9 cellular contexts compared by ENCODE assay signal in the genomic region with DNA sequence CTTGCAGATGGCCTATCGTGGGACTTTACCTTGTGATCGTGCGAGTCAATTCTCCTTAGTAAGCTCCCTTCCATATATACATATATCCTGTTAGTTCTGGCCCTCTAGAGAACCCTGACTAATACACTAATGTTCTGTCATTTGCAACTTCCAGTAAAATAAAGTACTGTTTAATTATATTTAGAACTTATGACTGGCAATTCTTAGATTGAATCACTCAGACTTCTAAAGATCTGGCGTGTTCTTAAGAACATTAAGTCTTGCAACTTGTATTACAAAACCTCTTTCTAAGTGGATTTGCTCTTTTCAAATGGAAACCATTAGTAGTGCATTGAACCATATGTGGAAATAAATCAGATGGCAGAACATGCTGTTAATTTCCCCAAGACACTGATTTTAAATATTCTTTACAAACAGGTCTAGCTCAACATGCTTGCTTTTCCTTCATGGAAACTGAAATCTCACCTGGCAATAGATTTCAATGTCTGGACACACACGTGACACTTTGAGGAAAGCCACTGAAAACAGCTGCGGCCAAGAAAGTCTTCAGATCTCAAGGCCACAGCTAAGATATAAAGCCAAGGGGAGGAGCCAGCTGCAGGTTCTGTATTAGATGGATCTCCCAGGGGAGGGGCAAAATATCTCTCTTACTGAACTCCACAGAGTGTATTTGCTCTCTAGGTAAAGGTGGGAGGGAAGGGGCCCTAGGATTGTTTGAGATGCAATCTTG. TPM values are rescaled to one million over a fixed set of nuclear protein-coding genes. Genes with fewer than 3 reads are reported as not detected.
DNase-seq lines count a peak whose midpoint lies in the region; ATAC-seq, FAIRE-seq and TF ChIP-seq lines count a peak whose summit lies in the region.
"Had no signal": no experiment of that assay in that cellular context is flagged by ENCODE, and none has a peak within 500 bp of the region (broad histone marks: within the 10 kb centered on the region; RNA-seq: fewer than 3 reads in every experiment).

No MANE protein-coding gene starts in this region.

- H3K4me3 ChIP-seq in GM23338 (no peak overlapping the region), keratinocyte (ENCODE audit: control insufficient read depth in 2 of 3, extremely low read depth in 1 of 3, insufficient read depth in 2 of 3, low read depth in 1 of 3, low read length in 3 of 3) (no peak overlapping the region)

- H3K4me1 Mint-ChIP-seq in GM23338: no peaks in the 10 kb centered on the region
- H3K4me1 Mint-ChIP-seq: WTC11 had no signal

- H3K79me2 ChIP-seq in GM23338 (replicated peaks; ENCODE audit: insufficient read depth) (no peaks in the 10 kb centered on the region), keratinocyte (ENCODE audit: control insufficient read depth, insufficient read depth, low read length) (no peaks in the 10 kb centered on the region)

- no peaks in the 10 kb centered on the region for H3K36me3 Mint-ChIP-seq in GM23338 (ENCODE audit: low read depth)
- H3K36me3 Mint-ChIP-seq: WTC11 had no signal

- no peak overlapping the region for H3K27ac ChIP-seq in GM23338 (ENCODE audit: low read depth)
- H3K27ac ChIP-seq in keratinocyte (ENCODE audit: control insufficient read depth, insufficient read depth, low read length): no peak overlapping the region

- H3K9me2 ChIP-seq in GM23338 (ENCODE audit: insufficient read depth): no peaks in the 10 kb centered on the region

- H3K4me3 Mint-ChIP-seq in GM23338: no peak overlapping the region
- H3K4me3 Mint-ChIP-seq: WTC11 had no signal

- DNase-seq in activated CD4-positive, CD25-positive, alpha-beta regulatory T cell (lab: John Stamatoyannopoulos, UW): no peak
- DNase-seq in GM23338 (ENCODE audit: low spot score) (no peak), NCI-H2171 (lab: John Stamatoyannopoulos, UW) (peak; percentile 9), keratinocyte (ENCODE audit: low read depth, low spot score) (no peak), C1 segment of cervical spinal cord (lab: John Stamatoyannopoulos, UW) (no peak), COLO829 (ENCODE audit: low spot score) (no peak)

- H3K9me3 Mint-ChIP-seq in GM23338: no peaks in the 10 kb centered on the region
- H3K9me3 Mint-ChIP-seq: WTC11 had no signal

- TF ChIP-seq CTCF in GM23338 (conservative IDR thresholded peaks at IDR 0.05; ENCODE audit: low read depth in 2 of 2) (no peak), keratinocyte (optimal IDR thresholded peaks at IDR 0.05 in 1 of 3, IDR thresholded peaks at IDR 0.05 in 1 of 3, conservative IDR thresholded peaks at IDR 0.05 in 1 of 3; ENCODE audit: extremely low read depth in 1 of 3, insufficient read depth in 2 of 3, low read length in 3 of 3) (no peak)

- no peaks in the 10 kb centered on the region for H3F3A ChIP-seq in GM23338 (replicated peaks; ENCODE audit: low read depth)

- no peaks in the 10 kb centered on the region for H3K27me3 Mint-ChIP-seq in GM23338 (ENCODE audit: insufficient read depth, low read depth, poor library complexity)

- no peaks in the 10 kb centered on the region for H3K9me3 ChIP-seq in keratinocyte (ENCODE audit: control insufficient read depth, low read depth, low read length)

- no peaks in the 10 kb centered on the region for H3K9me1 ChIP-seq in keratinocyte (ENCODE audit: control insufficient read depth, extremely low read depth, insufficient read depth, low read length)

- H3K27ac Mint-ChIP-seq in GM23338: no peak overlapping the region

- no peaks in the 10 kb centered on the region for H3K4me1 ChIP-seq in GM23338 (ENCODE audit: insufficient read depth)
- H3K4me1 ChIP-seq in keratinocyte (ENCODE audit: control insufficient read depth, extremely low read depth, insufficient read depth, low read length): peaks cover 48% of the 10 kb centered on the region

- no peak overlapping the region for H3K9ac ChIP-seq in keratinocyte (ENCODE audit: control insufficient read depth, extremely low read depth, insufficient read depth, low read length)

- no peaks in the 10 kb centered on the region for H3K36me3 ChIP-seq in GM23338 (ENCODE audit: insufficient read depth)
- no peaks in the 10 kb centered on the region for H3K36me3 ChIP-seq in keratinocyte (ENCODE audit: control insufficient read depth in 2 of 2, extremely low read depth in 1 of 2, insufficient read depth in 2 of 2, low read length in 2 of 2)

- no peak overlapping the region for H3K4me2 ChIP-seq in GM23338
- H3K4me2 ChIP-seq in keratinocyte (ENCODE audit: control insufficient read depth, extremely low read depth, insufficient read depth, low read depth, low read length): no peak overlapping the region

- FAIRE-seq in keratinocyte (lab: Jason Lieb, UNC): peak; percentile 34

- H3K27me3 ChIP-seq in GM23338 (ENCODE audit: insufficient read depth): no peaks in the 10 kb centered on the region
- no peaks in the 10 kb centered on the region for H3K27me3 ChIP-seq in keratinocyte (ENCODE audit: control insufficient read depth, extremely low read depth, insufficient read depth, low read length)

- dilution Hi-C loops in keratinocyte (cut with MboI; ENCODE audit: extremely low pct_ligation_motif_present, low sequenced_read_pairs): no loop called here

- H4K20me1 ChIP-seq in GM23338 (replicated peaks; ENCODE audit: insufficient read depth): no peaks in the 10 kb centered on the region
- H4K20me1 ChIP-seq in keratinocyte (ENCODE audit: control insufficient read depth, extremely low read depth, insufficient read depth, low read length): no peaks in the 10 kb centered on the region

- H2AFZ ChIP-seq in GM23338 (0 out of 2 replicates have a peak overlapping the region, but pooled peaks have one; percentile 60), keratinocyte (ENCODE audit: control insufficient read depth, low read length) (no peak overlapping the region)

- peak; percentile 52 to 65 for ATAC-seq in activated CD4-positive, CD25-positive, alpha-beta regulatory T cell treated with anti-CD3 and anti-CD28 coated beads, Interleukin-2, amount 50 U/mL, for 24 hours
- ATAC-seq in GM23338: no peak
- ATAC-seq in GM19023 (IDR thresholded peaks at IDR 0.05; ENCODE audit: unreplicated experiment): no peak
- ATAC-seq: WTC11 had no signal

TF ChIP-seq in GM23338, 12 proteins besides CTCF, POLR2A, EP300 and RAD21 (continues in another document):
- TF ChIP-seq EZH2 (IDR thresholded peaks at IDR 0.05; ENCODE audit: low read depth, unreplicated experiment) (no peak), NANOG (IDR thresholded peaks at IDR 0.05; ENCODE audit: borderline replicate concordance) (no peak), EZH2phosphoT487 (IDR thresholded peaks at IDR 0.05; ENCODE audit: unreplicated experiment) (no peak), STAT1 (IDR thresholded peaks at IDR 0.05; ENCODE audit: unreplicated experiment) (no peak), CREB1 (CRISPR knock-in tag; IDR thresholded peaks at IDR 0.05; ENCODE audit: low read depth) (no peak), JUNB (IDR thresholded peaks at IDR 0.05; ENCODE audit: unreplicated experiment) (no peak), POLR2AphosphoS5 (IDR thresholded peaks at IDR 0.05; ENCODE audit: low read depth) (no peak), ZNF331 (CRISPR knock-in tag; IDR thresholded peaks at IDR 0.05; ENCODE audit: low read depth) (no peak), ZNF114 (CRISPR knock-in tag; IDR thresholded peaks at IDR 0.05) (no peak)
- TF ChIP-seq, protein P1, sequence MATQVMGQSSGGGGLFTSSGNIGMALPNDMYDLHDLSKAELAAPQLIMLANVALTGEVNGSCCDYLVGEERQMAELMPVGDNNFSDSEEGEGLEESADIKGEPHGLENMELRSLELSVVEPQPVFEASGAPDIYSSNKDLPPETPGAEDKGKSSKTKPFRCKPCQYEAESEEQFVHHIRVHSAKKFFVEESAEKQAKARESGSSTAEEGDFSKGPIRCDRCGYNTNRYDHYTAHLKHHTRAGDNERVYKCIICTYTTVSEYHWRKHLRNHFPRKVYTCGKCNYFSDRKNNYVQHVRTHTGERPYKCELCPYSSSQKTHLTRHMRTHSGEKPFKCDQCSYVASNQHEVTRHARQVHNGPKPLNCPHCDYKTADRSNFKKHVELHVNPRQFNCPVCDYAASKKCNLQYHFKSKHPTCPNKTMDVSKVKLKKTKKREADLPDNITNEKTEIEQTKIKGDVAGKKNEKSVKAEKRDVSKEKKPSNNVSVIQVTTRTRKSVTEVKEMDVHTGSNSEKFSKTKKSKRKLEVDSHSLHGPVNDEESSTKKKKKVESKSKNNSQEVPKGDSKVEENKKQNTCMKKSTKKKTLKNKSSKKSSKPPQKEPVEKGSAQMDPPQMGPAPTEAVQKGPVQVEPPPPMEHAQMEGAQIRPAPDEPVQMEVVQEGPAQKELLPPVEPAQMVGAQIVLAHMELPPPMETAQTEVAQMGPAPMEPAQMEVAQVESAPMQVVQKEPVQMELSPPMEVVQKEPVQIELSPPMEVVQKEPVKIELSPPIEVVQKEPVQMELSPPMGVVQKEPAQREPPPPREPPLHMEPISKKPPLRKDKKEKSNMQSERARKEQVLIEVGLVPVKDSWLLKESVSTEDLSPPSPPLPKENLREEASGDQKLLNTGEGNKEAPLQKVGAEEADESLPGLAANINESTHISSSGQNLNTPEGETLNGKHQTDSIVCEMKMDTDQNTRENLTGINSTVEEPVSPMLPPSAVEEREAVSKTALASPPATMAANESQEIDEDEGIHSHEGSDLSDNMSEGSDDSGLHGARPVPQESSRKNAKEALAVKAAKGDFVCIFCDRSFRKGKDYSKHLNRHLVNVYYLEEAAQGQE (IDR thresholded peaks at IDR 0.05; ENCODE audit: unreplicated experiment): no peak
- TF ChIP-seq, protein P2, sequence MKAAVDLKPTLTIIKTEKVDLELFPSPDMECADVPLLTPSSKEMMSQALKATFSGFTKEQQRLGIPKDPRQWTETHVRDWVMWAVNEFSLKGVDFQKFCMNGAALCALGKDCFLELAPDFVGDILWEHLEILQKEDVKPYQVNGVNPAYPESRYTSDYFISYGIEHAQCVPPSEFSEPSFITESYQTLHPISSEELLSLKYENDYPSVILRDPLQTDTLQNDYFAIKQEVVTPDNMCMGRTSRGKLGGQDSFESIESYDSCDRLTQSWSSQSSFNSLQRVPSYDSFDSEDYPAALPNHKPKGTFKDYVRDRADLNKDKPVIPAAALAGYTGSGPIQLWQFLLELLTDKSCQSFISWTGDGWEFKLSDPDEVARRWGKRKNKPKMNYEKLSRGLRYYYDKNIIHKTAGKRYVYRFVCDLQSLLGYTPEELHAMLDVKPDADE (IDR thresholded peaks at IDR 0.05): no peak

RNA-seq across cellular contexts. Expression of a gene that starts 50.6 kb away (rescaled TPM):
- 151 and 156 TPM in 2 replicates for total RNA-seq in GM23338 (2014; rRNA removed; shearing (Covaris generic))
- 274 and 296 TPM in 2 replicates for polyA plus RNA-seq in GM23338 (2016; fragmentation: Nextera tagmentation; extraction: Ambion mirVana)
- 24.1 to 49.1 TPM (median 31.8 TPM) in 3 replicates for polyA plus RNA-seq in keratinocyte
- 38.1 TPM for polyA plus RNA-seq in keratinocyte (2011; ENCODE audit: low read depth)
- polyA plus RNA-seq in keratinocyte (2011; cell fraction: cytosol; rRNA removed): 21.5 and 27.2 TPM in 2 replicates
- 42.2 and 47.9 TPM in 2 replicates for polyA plus RNA-seq in keratinocyte (2011; cell fraction: nucleus; rRNA removed)
- polyA plus RNA-seq in keratinocyte (2012; ENCODE audit: low replicate concordance): 25.9 and 53.6 TPM in 2 replicates
- polyA minus RNA-seq in keratinocyte: 3.7 to 11.4 TPM (median 10.4 TPM) in 3 replicates
- 23.8 TPM for polyA minus RNA-seq in keratinocyte (2011; cell fraction: cytosol; rRNA and poly(A)+ RNA removed)
- polyA minus RNA-seq in keratinocyte (2011; cell fraction: nucleus; rRNA and poly(A)+ RNA removed): 23.4 and 28.2 TPM in 2 replicates

Comparison
In these comparisons a context has a peak if more than half of its experiments do, and no peak if none do; other contexts are left out.
1. ATAC-seq: peak in activated CD4-positive, CD25-positive, alpha-beta regulatory T cell treated with anti-CD3 and anti-CD28 coated beads, Interleukin-2, amount 50 U/mL, for 24 hours (2 of 2); none in GM23338 (single experiment) and GM19023 (single experiment).